In genomic region chr17:27602721-27603445, GRCh38 we compare ENCODE assay signal across 9 cellular contexts. TPM values are rescaled to one million over a fixed set of nuclear protein-coding genes. Genes with fewer than 3 reads are reported as not detected.
A peak's percentile ranks its signal among the peaks of the same experiment; 100 is the strongest.
DNase-seq lines count a peak whose midpoint lies in the region; ATAC-seq, FAIRE-seq and TF ChIP-seq lines count a peak whose summit lies in the region.
"Had no signal": no experiment of that assay in that cellular context is flagged by ENCODE, and none has a peak within 500 bp of the region (broad histone marks: within the 10 kb centered on the region; RNA-seq: fewer than 3 reads in every experiment).

No MANE protein-coding gene starts in this region.

- H3K9ac ChIP-seq in keratinocyte (ENCODE audit: control insufficient read depth, extremely low read depth, insufficient read depth, low read length) = no peak overlapping the region

- no peaks in the 10 kb centered on the region for H4K20me1 ChIP-seq in keratinocyte (ENCODE audit: control insufficient read depth, extremely low read depth, insufficient read depth, low read length)

- TF ChIP-seq CTCF in GM13976 (IDR thresholded peaks at IDR 0.05; ENCODE audit: borderline replicate concordance, control extremely low read depth, extremely low read depth, insufficient read depth, missing control alignments) (peak; percentile 84), cardiac fibroblast (IDR thresholded peaks at IDR 0.05; ENCODE audit: low read depth, low read length) (peak; percentile 99), keratinocyte (optimal IDR thresholded peaks at IDR 0.05 in 1 of 3, IDR thresholded peaks at IDR 0.05 in 1 of 3, conservative IDR thresholded peaks at IDR 0.05 in 1 of 3; ENCODE audit: extremely low read depth in 1 of 3, insufficient read depth in 2 of 3, low read length in 3 of 3) (peak; percentile 90 to 98 (median 93))

- no peak overlapping the region for H3K4me2 ChIP-seq in keratinocyte (ENCODE audit: control insufficient read depth, extremely low read depth, insufficient read depth, low read depth, low read length)

- no peaks in the 10 kb centered on the region for H3K36me3 ChIP-seq in keratinocyte (ENCODE audit: control insufficient read depth in 2 of 2, extremely low read depth in 1 of 2, insufficient read depth in 2 of 2, low read length in 2 of 2)

- no peaks in the 10 kb centered on the region for H3K9me3 ChIP-seq in keratinocyte (ENCODE audit: control insufficient read depth, low read depth, low read length)

- no peak overlapping the region for H3K27ac ChIP-seq in keratinocyte (ENCODE audit: control insufficient read depth, insufficient read depth, low read length)
- H3K27ac ChIP-seq: skin epidermis had no signal

- dilution Hi-C loops in keratinocyte (cut with MboI; ENCODE audit: extremely low pct_ligation_motif_present, low sequenced_read_pairs) = no loop called here

- H3K4me1 ChIP-seq in keratinocyte (ENCODE audit: control insufficient read depth, extremely low read depth, insufficient read depth, low read length) = peaks cover 4% of the 10 kb centered on the region

- ATAC-seq in HG03571 (IDR thresholded peaks at IDR 0.05; ENCODE audit: unreplicated experiment) = no peak

- peak; percentile 84 for FAIRE-seq in keratinocyte (lab: Jason Lieb, UNC)

- H3K4me3 ChIP-seq in cardiac fibroblast (replicated peaks in 1 of 2; ENCODE audit: low read depth in 2 of 2, low read length in 2 of 2) (no peak overlapping the region), keratinocyte (ENCODE audit: control insufficient read depth in 2 of 3, extremely low read depth in 1 of 3, insufficient read depth in 2 of 3, low read depth in 1 of 3, low read length in 3 of 3) (no peak overlapping the region)
- H3K4me3 ChIP-seq: skin epidermis had no signal

- H3K79me2 ChIP-seq in keratinocyte (ENCODE audit: control insufficient read depth, insufficient read depth, low read length) = no peaks in the 10 kb centered on the region

- in situ Hi-C loops in GM13976 (cut with MboI; ENCODE audit: low sequenced_read_pairs, unreplicated experiment) = loop anchor here (10.0 to 25.0 kb wide), 3 partner anchors 52 to 391 kb away; no protein-coding TSS in a partner anchor

- DNase-seq in 8988T (peak; percentile 99), GM13976 (ENCODE audit: low spot score) (peak; percentile 87), NCI-H2227 (lab: John Stamatoyannopoulos, UW; ENCODE audit: unreplicated experiment) (peak; percentile 73), cardiac fibroblast (ENCODE audit: low read depth in 2 of 2) (peak; percentile 72 to 80), keratinocyte (ENCODE audit: low read depth, low spot score) (no peak)
- DNase-seq in activated CD4-positive, CD25-positive, alpha-beta regulatory T cell (lab: John Stamatoyannopoulos, UW) = peak; percentile 38 to 62 (median 58)
- peak; percentile 63 to 65 for DNase-seq in stimulated activated CD4-positive, alpha-beta T cell treated with anti-CD3 and anti-CD28 coated beads, Interleukin-1b, Interleukin-23, amount 100 ng/mL, for 4 hours (ENCODE audit: low read depth in 2 of 2)

- H3K9me1 ChIP-seq in keratinocyte (ENCODE audit: control insufficient read depth, extremely low read depth, insufficient read depth, low read length) = no peaks in the 10 kb centered on the region

- no peak overlapping the region for H2AFZ ChIP-seq in keratinocyte (ENCODE audit: control insufficient read depth, low read length)

- no peaks in the 10 kb centered on the region for H3K27me3 ChIP-seq in keratinocyte (ENCODE audit: control insufficient read depth, extremely low read depth, insufficient read depth, low read length)

RNA-seq across cellular contexts. Expression of gene LGALS9, which starts 28.1 kb away (rescaled TPM):
- 0.58 to 0.94 TPM (median 0.71 TPM) in 3 replicates for polyA plus RNA-seq in keratinocyte
- not detected for polyA plus RNA-seq in keratinocyte (2011; ENCODE audit: low read depth)
- 0.40 and 0.45 TPM in 2 replicates for polyA plus RNA-seq in keratinocyte (2011; cell fraction: cytosol; rRNA removed)
- 0.41 and 1.1 TPM in 2 replicates for polyA plus RNA-seq in keratinocyte (2011; cell fraction: nucleus; rRNA removed)
- polyA plus RNA-seq in keratinocyte (2012; ENCODE audit: low replicate concordance) = 0.54 and 1.7 TPM in 2 replicates
- polyA minus RNA-seq in keratinocyte = 2.0 to 2.2 TPM in 2 of 3 replicates, not detected in the other
- polyA minus RNA-seq in keratinocyte (2011; cell fraction: cytosol; rRNA and poly(A)+ RNA removed) = not detected
- 0.21 and 0.62 TPM in 2 replicates for polyA minus RNA-seq in keratinocyte (2011; cell fraction: nucleus; rRNA and poly(A)+ RNA removed)
